Comparison of ENCODE assay signal across 10 cellular contexts in genomic region chr16:62225675-62226074, GRCh38.
DNase-seq lines count a peak whose midpoint lies in the region; ATAC-seq lines count a peak whose summit lies in the region.
"Had no signal": no experiment of that assay in that cellular context is flagged by ENCODE, and none has a peak within 500 bp of the region (broad histone marks: within the 10 kb centered on the region; RNA-seq: fewer than 3 reads in every experiment).

No MANE protein-coding gene starts in this region.

- H3K4me3 Mint-ChIP-seq in activated naive CD4-positive, alpha-beta T cell treated with anti-CD3 and anti-CD28 coated beads, Interleukin-2, amount 10 ng/mL, durations not matched to agents 7 days and 5 days = no peak overlapping the region
- H3K4me3 Mint-ChIP-seq: activated naive CD8-positive, alpha-beta T cell treated with anti-CD3 and anti-CD28 coated beads, Interleukin-2, amount 10 ng/mL, durations not matched to agents 7 days and 5 days; B cell had no signal

- H3K36me3 Mint-ChIP-seq in activated naive CD4-positive, alpha-beta T cell treated with anti-CD3 and anti-CD28 coated beads, Interleukin-2, amount 10 ng/mL, durations not matched to agents 7 days and 5 days = no peaks in the 10 kb centered on the region
- H3K36me3 Mint-ChIP-seq: activated naive CD8-positive, alpha-beta T cell treated with anti-CD3 and anti-CD28 coated beads, Interleukin-2, amount 10 ng/mL, durations not matched to agents 7 days and 5 days had no signal

- no peak overlapping the region for H3K27ac Mint-ChIP-seq in activated naive CD4-positive, alpha-beta T cell treated with anti-CD3 and anti-CD28 coated beads, Interleukin-2, amount 10 ng/mL, durations not matched to agents 7 days and 5 days
- H3K27ac Mint-ChIP-seq: activated naive CD8-positive, alpha-beta T cell treated with anti-CD3 and anti-CD28 coated beads, Interleukin-2, amount 10 ng/mL, durations not matched to agents 7 days and 5 days; B cell had no signal

- no peaks in the 10 kb centered on the region for H3K27me3 Mint-ChIP-seq in activated naive CD4-positive, alpha-beta T cell treated with anti-CD3 and anti-CD28 coated beads, Interleukin-2, amount 10 ng/mL, durations not matched to agents 7 days and 5 days
- H3K27me3 Mint-ChIP-seq: activated naive CD8-positive, alpha-beta T cell treated with anti-CD3 and anti-CD28 coated beads, Interleukin-2, amount 10 ng/mL, durations not matched to agents 7 days and 5 days; B cell had no signal

- DNase-seq in SIG-M5 treated with dmso at 0.1 percent for 504 hours (lab: John Stamatoyannopoulos, UW; ENCODE audit: unreplicated experiment) = peak; percentile 21
- DNase-seq in SIG-M5 (lab: John Stamatoyannopoulos, UW) = no peak
- DNase-seq in NCI-H2107 treated with DMSO at 0.1 percent for 48 hours (lab: John Stamatoyannopoulos, UW; ENCODE audit: unreplicated experiment) = peak; percentile 69
- peak; percentile 37 for DNase-seq in activated naive CD4-positive, alpha-beta T cell treated with anti-CD3 and anti-CD28 coated beads, Interleukin-2, amount 10 ng/mL, durations not matched to agents 7 days and 5 days
- DNase-seq in iPS DF 4.7 (ENCODE audit: extremely low read depth, low spot score) = peak; percentile 82
- peak; percentile 52 for DNase-seq in stimulated activated CD8-positive, alpha-beta memory T cell treated with anti-CD3 and anti-CD28 coated beads, Interleukin-4, amount 100 ng/mL, for 48 hours
- DNase-seq: activated naive CD8-positive, alpha-beta T cell treated with anti-CD3 and anti-CD28 coated beads, Interleukin-2, amount 10 ng/mL, durations not matched to agents 7 days and 5 days had no signal

- ATAC-seq in HG02885 (IDR thresholded peaks at IDR 0.05; ENCODE audit: poor library complexity, unreplicated experiment) = peak; percentile 98
- ATAC-seq in GM19324 (IDR thresholded peaks at IDR 0.05; ENCODE audit: low FRiP score, unreplicated experiment) = no peak

- H3K9me3 Mint-ChIP-seq in activated naive CD4-positive, alpha-beta T cell treated with anti-CD3 and anti-CD28 coated beads, Interleukin-2, amount 10 ng/mL, durations not matched to agents 7 days and 5 days = peaks cover 8% of the 10 kb centered on the region
- H3K9me3 Mint-ChIP-seq: activated naive CD8-positive, alpha-beta T cell treated with anti-CD3 and anti-CD28 coated beads, Interleukin-2, amount 10 ng/mL, durations not matched to agents 7 days and 5 days had no signal

- CTCF ChIA-PET in activated naive CD4-positive, alpha-beta T cell treated with anti-CD3 and anti-CD28 coated beads, Interleukin-2, amount 10 ng/mL, durations not matched to agents 7 days and 5 days (lab: Charles Lee) = no interaction called here

- no peaks in the 10 kb centered on the region for H3K4me1 Mint-ChIP-seq in activated naive CD4-positive, alpha-beta T cell treated with anti-CD3 and anti-CD28 coated beads, Interleukin-2, amount 10 ng/mL, durations not matched to agents 7 days and 5 days
- H3K4me1 Mint-ChIP-seq: activated naive CD8-positive, alpha-beta T cell treated with anti-CD3 and anti-CD28 coated beads, Interleukin-2, amount 10 ng/mL, durations not matched to agents 7 days and 5 days; B cell had no signal
